Comparison of ENCODE assay signal across 25 cellular contexts in genomic region chr18:60962629-60963028, GRCh38.
"Had no signal": no experiment of that assay in that cellular context is flagged by ENCODE, and none has a peak within 500 bp of the region (broad histone marks: within the 10 kb centered on the region; RNA-seq: fewer than 3 reads in every experiment).

No MANE protein-coding gene starts in this region.

- DNase-seq: activated CD4-positive, alpha-beta memory T cell treated with anti-CD3 and anti-CD28 coated beads, Interleukin-2, amount 10 ng/mL, durations not matched to agents 7 days and 5 days; activated CD4-positive, alpha-beta T cell treated with anti-CD3 and anti-CD28 coated beads, Interleukin-2, amount 10 ng/mL, durations not matched to agents 7 days and 5 days; activated CD4-positive, CD25-positive, alpha-beta regulatory T cell treated with anti-CD3 and anti-CD28 coated beads, Interleukin-2, amount 50 U/mL, for 72 hours; activated CD8-positive, alpha-beta memory T cell treated with anti-CD3 and anti-CD28 coated beads, Interleukin-2, amount 50 U/mL, for 48 hours; activated gamma-delta T cell treated with Interleukin-2 at 50 U/mL for 16 hours; activated naive CD4-positive, alpha-beta T cell treated with anti-CD3 and anti-CD28 coated beads, Interleukin-2, amount 50 U/mL, for 16 hours; activated T-cell treated with anti-CD3 and anti-CD28 coated beads, Interleukin-2, amount 50 U/mL, for 24 hours; amniotic stem cell; central memory CD4-positive, alpha-beta T cell; hypothalamus; immature natural killer cell; kidney; mucosa of descending colon; posterior cingulate gyrus; stimulated activated CD4-positive, alpha-beta T cell treated with anti-CD3 and anti-CD28 coated beads, Interleukin-12 subunit alpha, Interleukin-12 subunit beta, amount 100 ng/mL, for 4 hours; stimulated activated CD4-positive, alpha-beta T cell treated with anti-CD3 and anti-CD28 coated beads, Interleukin-4, amount 100 ng/mL, for 24 hours; stimulated activated naive CD8-positive, alpha-beta T cell treated with anti-CD3 and anti-CD28 coated beads, Interleukin-15, amount 100 ng/mL, for 72 hours; substantia nigra; T1000; uterus had no signal

- H3K36me3 ChIP-seq: gastroesophageal sphincter, uterus had no signal

- H3K27ac ChIP-seq: gastroesophageal sphincter, skin epidermis, uterus had no signal

- H3K4me3 ChIP-seq: gastroesophageal sphincter, mucosa of descending colon, skin epidermis, uterus had no signal

- H3K27me3 ChIP-seq: gastroesophageal sphincter, uterus had no signal

- H3K9me3 ChIP-seq: gastroesophageal sphincter, mucosa of descending colon, uterus had no signal

- H3K4me1 ChIP-seq: gastroesophageal sphincter, uterus had no signal

- ATAC-seq: gastroesophageal sphincter; left lobe of liver; mucosa of descending colon; sciatic nerve; stimulated activated memory B cell treated with anti-CD40 and anti-IgM and Interleukin-4, amounts not matched to agents 10 μg/mL and 1 μg/mL and 100 μg/mL, for 72 hours; stimulated activated naive CD8-positive, alpha-beta T cell treated with anti-CD3 and anti-CD28 coated beads, Interleukin-15, amount 100 ng/mL, for 72 hours had no signal
